ENCODE assay signal across 8 cellular contexts in the genomic region with DNA sequence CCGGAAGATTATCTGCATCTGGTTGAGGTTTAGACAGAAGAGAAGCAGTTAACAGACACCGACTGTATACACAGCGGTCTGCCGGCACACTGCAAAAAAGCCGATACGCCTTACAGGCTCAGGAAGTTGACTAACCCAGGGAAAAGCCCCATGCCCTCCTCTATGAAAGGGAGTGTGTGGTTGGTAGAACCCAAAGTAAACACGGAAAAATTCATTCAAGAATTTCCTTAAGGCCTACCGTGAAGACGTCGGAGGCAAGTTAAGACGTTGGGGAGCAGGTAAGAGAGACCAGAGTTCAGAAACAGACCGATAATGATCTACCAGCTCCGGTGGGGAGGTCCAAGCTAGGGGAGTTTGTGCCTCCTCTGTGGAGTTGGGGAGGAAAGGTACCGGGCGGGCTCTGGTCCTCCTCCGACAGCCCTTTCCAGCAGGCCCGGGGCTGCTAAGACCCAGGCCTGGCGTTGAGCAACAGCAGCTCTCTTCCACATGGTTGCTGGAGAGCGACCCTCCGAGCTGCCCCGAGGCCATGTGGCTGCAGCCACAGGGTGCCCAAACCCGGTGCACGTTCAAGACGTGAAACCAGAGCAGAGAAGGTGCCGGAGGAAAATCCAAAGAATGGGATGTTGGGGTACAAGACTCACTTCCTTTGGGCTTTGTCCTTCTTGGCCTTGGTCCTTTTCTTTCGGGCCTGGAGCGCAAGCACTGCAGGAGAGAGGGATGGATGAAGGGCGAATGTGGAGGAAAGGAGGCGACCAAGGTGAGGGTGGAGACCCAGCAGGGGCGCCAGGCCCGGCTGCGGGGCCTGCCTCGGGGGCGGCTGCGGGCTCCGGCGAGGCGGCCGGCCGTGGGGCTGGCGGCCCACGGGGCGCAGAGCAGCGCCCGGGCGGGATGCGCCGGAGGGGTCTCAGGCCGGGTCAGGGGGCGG. TPM values are rescaled to one million over a fixed set of nuclear protein-coding genes. Genes with fewer than 3 reads are reported as not detected.
DNase-seq lines count a peak whose midpoint lies in the region; ATAC-seq, FAIRE-seq and TF ChIP-seq lines count a peak whose summit lies in the region.

No MANE protein-coding gene starts in this region.

- 0 to 1% (median 0%) methylated on average over 27 to 50 of the region's 50 CpGs for WGBS in small intestine, 3 donors

- FAIRE-seq in small intestine (lab: Jason Lieb, UNC): no peak

- CTCF ChIA-PET in T-cell (lab: Charles Lee): no interaction called here

- no peaks in the 10 kb centered on the region for H3K9me3 Mint-ChIP-seq in T-cell

- peak overlapping the region; percentile 89 to 97 (median 90) for H3K4me3 Mint-ChIP-seq in T-cell

- peak overlapping the region; percentile 85 to 88 for H3K27ac Mint-ChIP-seq in T-cell

- H3K4me1 Mint-ChIP-seq in T-cell: peaks cover 37 to 51% (median 44%) of the 10 kb centered on the region in 3 donors

- H3K9me3 ChIP-seq in iPS-15b (ENCODE audit: control insufficient read depth, insufficient read depth, low read length) (no peaks in the 10 kb centered on the region), small intestine (ENCODE audit: control insufficient read depth, low read depth) (no peaks in the 10 kb centered on the region)

- ATAC-seq in HG03460 (IDR thresholded peaks at IDR 0.05; ENCODE audit: unreplicated experiment) (peak; percentile 33), T-cell (replicated peaks in 1 of 4) (peak; percentile 57 to 74 (median 62))

- H3K4me3 ChIP-seq in astrocyte of the cerebellum (ENCODE audit: low read depth, low read length): peak overlapping the region; percentile 72
- H3K4me3 ChIP-seq in iPS-15b (ENCODE audit: low read depth, low read length): peak overlapping the region; percentile 81
- peak overlapping the region; percentile 84 to 90 for H3K4me3 ChIP-seq in small intestine (ENCODE audit: low read depth in 1 of 2, low read length in 2 of 2)

- TF ChIP-seq CTCF in C4-2B (conservative IDR thresholded peaks at IDR 0.05) (no peak), astrocyte of the cerebellum (IDR thresholded peaks at IDR 0.05; ENCODE audit: low read depth, low read length, missing control alignments) (no peak)

- H3K36me3 ChIP-seq in iPS-15b (ENCODE audit: control insufficient read depth, insufficient read depth, low read length) (peaks cover 10% of the 10 kb centered on the region), small intestine (ENCODE audit: control insufficient read depth in 2 of 2, insufficient read depth in 2 of 2, low read length in 2 of 2) (no peaks in the 10 kb centered on the region)

- H3K9ac ChIP-seq in iPS-15b (ENCODE audit: low read depth, low read length): peak overlapping the region; percentile 63

- peaks cover 8% of the 10 kb centered on the region for H3K36me3 Mint-ChIP-seq in T-cell

- TF ChIP-seq POLR2A in GM19099 (IDR thresholded peaks at IDR 0.05; ENCODE audit: extremely low read depth, insufficient read length, low read depth): peak; percentile 33

- POLR2A ChIA-PET in T-cell (lab: Charles Lee): no interaction called here

- H3K27ac ChIP-seq in C4-2B (peak overlapping the region; percentile 84), small intestine (ENCODE audit: low read depth in 1 of 2, low read length in 1 of 2) (peak overlapping the region; percentile 90 to 94)

- H3K27me3 ChIP-seq in iPS-15b (ENCODE audit: control insufficient read depth, insufficient read depth, low read length) (no peaks in the 10 kb centered on the region), small intestine (ENCODE audit: control insufficient read depth in 2 of 2, insufficient read depth in 2 of 2, low read length in 2 of 2) (no peaks in the 10 kb centered on the region)

- H3K4me1 ChIP-seq in iPS-15b (ENCODE audit: control insufficient read depth, insufficient read depth, low read length): peaks cover 7% of the 10 kb centered on the region
- H3K4me1 ChIP-seq in small intestine (ENCODE audit: control insufficient read depth in 2 of 2, insufficient read depth in 1 of 2, low read depth in 1 of 2, low read length in 1 of 2): peaks cover 0 to 3% of the 10 kb centered on the region in 2 donors

- H3K27me3 Mint-ChIP-seq in T-cell: no peaks in the 10 kb centered on the region

- peak in 31 of 34 experiments; percentile 2 to 48 (median 20) for DNase-seq in T-cell
- no peak for DNase-seq in astrocyte of the cerebellum (ENCODE audit: low read depth)
- peak; percentile 74 for DNase-seq in small intestine
- no peak for DNase-seq in NCI-H1694 treated with DMSO at 0.1 percent for 48 hours (lab: John Stamatoyannopoulos, UW)

- in situ Hi-C loops in astrocyte of the cerebellum (cut with HindIII; ENCODE audit: low sequenced_read_pairs): no loop called here

RNA-seq across cellular contexts. Expression of gene SRPK1, which starts 0.8 kb away (rescaled TPM):
- 10 to 100 TPM; 37.2 to 45.8 (median 40.9) TPM for total RNA-seq in T-cell
- 10 to 100 TPM; 14.9 to 34.9 (median 26.4) TPM for polyA plus RNA-seq in small intestine

Comparison
In these comparisons a context has a peak if more than half of its experiments do, and no peak if none do; other contexts are left out.
1. DNase-seq: peak in T-cell (31 of 34) and small intestine (single experiment); none in astrocyte of the cerebellum (single experiment) and NCI-H1694 treated with DMSO at 0.1 percent for 48 hours (single experiment).
2. Peak in every context shown above with its lines, with median percentiles within 50 percentile points of each other: H3K4me3 ChIP-seq.